ENCODE assay signal across 9 cellular contexts in genomic region chr6:5433324-5433723, GRCh38.
"Had no signal": no experiment of that assay in that cellular context is flagged by ENCODE, and none has a peak within 500 bp of the region (broad histone marks: within the 10 kb centered on the region; RNA-seq: fewer than 3 reads in every experiment).

No MANE protein-coding gene starts in this region.

- H3K27ac Mint-ChIP-seq: HFFc6, IgD-negative memory B cell had no signal

- H3K27me3 Mint-ChIP-seq: IgD-negative memory B cell had no signal

- H3K4me3 ChIP-seq: HAP-1 had no signal

- ATAC-seq: HCT116 had no signal

- H3K9me3 Mint-ChIP-seq: HFFc6 had no signal

- H3K27ac ChIP-seq: HL-60 had no signal

- H3K4me3 Mint-ChIP-seq: HFFc6, IgD-negative memory B cell had no signal

- H3K9me3 ChIP-seq: HAP-1 had no signal

- DNase-seq: GOT3, H7, HFFc6, Karpas-422, KG1 had no signal

- H3K36me3 ChIP-seq: HAP-1 had no signal
